12 cellular contexts compared by ENCODE assay signal in genomic region chr12:92064420-92064819, GRCh38.
DNase-seq lines count a peak whose midpoint lies in the region; ATAC-seq and TF ChIP-seq lines count a peak whose summit lies in the region.
"Had no signal": no experiment of that assay in that cellular context is flagged by ENCODE, and none has a peak within 500 bp of the region (broad histone marks: within the 10 kb centered on the region; RNA-seq: fewer than 3 reads in every experiment).

No MANE protein-coding gene starts in this region.

- CTCF ChIA-PET in naive thymus-derived CD4-positive, alpha-beta T cell (lab: Charles Lee) = interaction anchor here (1.1 kb wide), 1 partner anchor 73 kb away, joined by 4 read pairs; no protein-coding TSS in a partner anchor

- intact Hi-C loops in naive thymus-derived CD4-positive, alpha-beta T cell (cut with micrococcal nuclease) = loop anchor here in 1 of 2 donors (2.0 kb wide), 1 partner anchor 16 kb away; no protein-coding TSS in a partner anchor

- H3K4me1 ChIP-seq in naive thymus-derived CD4-positive, alpha-beta T cell (ENCODE audit: control insufficient read depth in 2 of 2, insufficient read depth in 2 of 2, low read length in 2 of 2) = peaks cover 5 to 36% of the 10 kb centered on the region in 2 donors

- POLR2A ChIA-PET in naive thymus-derived CD4-positive, alpha-beta T cell (lab: Charles Lee) = interaction anchor here (0.7 to 3.2 kb wide), 6 partner anchors 10 to 335 kb away, joined by 4 to 18 read pairs (median 4); partner anchors contain the start of gene BTG1

- no peak for TF ChIP-seq CTCF in 22Rv1 (IDR thresholded peaks at IDR 0.05)

- peak overlapping the region in 2 of 10 donors; percentile 4 to 23 for H3K4me3 Mint-ChIP-seq in naive thymus-derived CD4-positive, alpha-beta T cell

- ATAC-seq in GM18907 (IDR thresholded peaks at IDR 0.05; ENCODE audit: unreplicated experiment) = peak; percentile 14
- no peak for ATAC-seq in naive thymus-derived CD4-positive, alpha-beta T cell

- H3K9me3 Mint-ChIP-seq in naive thymus-derived CD4-positive, alpha-beta T cell = peaks cover 0 to 10% (median 3%) of the 10 kb centered on the region in 11 donors
- H3K9me3 Mint-ChIP-seq: CD8-positive, alpha-beta memory T cell had no signal

- H3K27ac ChIP-seq in 22Rv1 = peak overlapping the region; percentile 72
- no peak overlapping the region for H3K27ac ChIP-seq in naive thymus-derived CD4-positive, alpha-beta T cell (ENCODE audit: low read depth, low read length)
- H3K27ac ChIP-seq: ascending aorta had no signal

- H3K4me3 ChIP-seq in naive thymus-derived CD4-positive, alpha-beta T cell (ENCODE audit: low read length) = no peak overlapping the region
- H3K4me3 ChIP-seq: Peyer's patch had no signal

- DNase-seq in SHP77 (lab: John Stamatoyannopoulos, UW) = peak; percentile 45 to 54
- DNase-seq in left kidney (ENCODE audit: low read depth, low spot score) = peak; percentile 24
- DNase-seq in kidney glomerular epithelial cell (lab: John Stamatoyannopoulos, UW) = no peak
- DNase-seq in central memory CD4-positive, alpha-beta T cell = no peak
- DNase-seq in occipital lobe (lab: John Stamatoyannopoulos, UW) = no peak
- DNase-seq in naive thymus-derived CD4-positive, alpha-beta T cell = no peak
- DNase-seq: mammary epithelial cell, Peyer's patch had no signal

- peaks cover 21 to 75% (median 66%) of the 10 kb centered on the region in 7 donors for H3K4me1 Mint-ChIP-seq in naive thymus-derived CD4-positive, alpha-beta T cell

- H3K27ac Mint-ChIP-seq in naive thymus-derived CD4-positive, alpha-beta T cell = peak overlapping the region in 4 of 9 donors; percentile 6 to 56 (median 17)

- no peaks in the 10 kb centered on the region for H3K27me3 Mint-ChIP-seq in naive thymus-derived CD4-positive, alpha-beta T cell
- H3K27me3 Mint-ChIP-seq: CD8-positive, alpha-beta memory T cell had no signal

- no peaks in the 10 kb centered on the region for H3K9me3 ChIP-seq in naive thymus-derived CD4-positive, alpha-beta T cell (ENCODE audit: control insufficient read depth in 2 of 3, low read length in 3 of 3)
- H3K9me3 ChIP-seq: ascending aorta, Peyer's patch had no signal

- H3K36me3 ChIP-seq in naive thymus-derived CD4-positive, alpha-beta T cell (ENCODE audit: control insufficient read depth in 2 of 3, insufficient read depth in 3 of 3, low read length in 3 of 3) = no peaks in the 10 kb centered on the region
- H3K36me3 ChIP-seq: ascending aorta, Peyer's patch had no signal

- H3K27me3 ChIP-seq in naive thymus-derived CD4-positive, alpha-beta T cell (ENCODE audit: control insufficient read depth in 2 of 2, insufficient read depth in 2 of 2, low read length in 2 of 2) = no peaks in the 10 kb centered on the region
- H3K27me3 ChIP-seq: ascending aorta, Peyer's patch had no signal

- H3K36me3 Mint-ChIP-seq in naive thymus-derived CD4-positive, alpha-beta T cell = peaks cover 9 to 18% (median 12%) of the 10 kb centered on the region in 5 donors

Comparison
In these comparisons a context has a peak if more than half of its experiments do, and no peak if none do; other contexts are left out.
1. DNase-seq: peak in SHP77 (2 of 2) and left kidney (single experiment); none in kidney glomerular epithelial cell (single experiment), central memory CD4-positive, alpha-beta T cell (single experiment), occipital lobe (single experiment) and naive thymus-derived CD4-positive, alpha-beta T cell (0 of 9).